Comparison of ENCODE assay signal across 8 cellular contexts in genomic region chr11:111937461-111937769, GRCh38. TPM values are rescaled to one million over a fixed set of nuclear protein-coding genes. Genes with fewer than 3 reads are reported as not detected.
DNase-seq lines count a peak whose midpoint lies in the region; ATAC-seq and TF ChIP-seq lines count a peak whose summit lies in the region.

No MANE protein-coding gene starts in this region.

- H3K4me3 ChIP-seq in AG04449 (ENCODE audit: low read depth, low read length) (peak overlapping the region; percentile 69), Karpas-422 (ENCODE audit: low read length) (peak overlapping the region; percentile 73), coronary artery (peak overlapping the region; percentile 85)

- DNase-seq in AG04449 (ENCODE audit: low read depth, low spot score) (no peak), Karpas-422 (no peak), coronary artery (ENCODE audit: low spot score) (no peak), naive B cell (no peak), NCI-H345 treated with DMSO at 0.1 percent for 48 hours (lab: John Stamatoyannopoulos, UW; ENCODE audit: unreplicated experiment) (no peak), glomerular visceral epithelial cell (ENCODE audit: extremely low spot score) (no peak)
- DNase-seq in stimulated activated CD4-positive, alpha-beta T cell treated with anti-CD3 and anti-CD28 coated beads, Interleukin-4, amount 100 ng/mL, for 4 hours = no peak

- H3K27ac ChIP-seq in Karpas-422 (ENCODE audit: low read length) (no peak overlapping the region), coronary artery (peak overlapping the region; percentile 75 to 80)

- H4K20me1 ChIP-seq in Karpas-422 (ENCODE audit: insufficient read depth, low read depth, low read length) = no peaks in the 10 kb centered on the region

- peaks cover 0 to 23% (median 15%) of the 10 kb centered on the region in 3 donors for H3K27me3 Mint-ChIP-seq in naive B cell

- peaks cover 35% of the 10 kb centered on the region for H3K4me1 ChIP-seq in Karpas-422 (ENCODE audit: low read length)

- peak overlapping the region; percentile 96 for H2AFZ ChIP-seq in Karpas-422 (ENCODE audit: low read length)

- H3K9ac ChIP-seq in Karpas-422 (ENCODE audit: low read length) = peak overlapping the region; percentile 72

- POLR2A ChIA-PET in AG04449 (lab: Yijun Ruan, JAX) = interaction anchor here (1.3 to 1.8 kb wide), 2 partner anchors 11 to 23 kb away, joined by 4 to 9 read pairs; no protein-coding TSS in a partner anchor

- peaks cover 24 to 31% (median 30%) of the 10 kb centered on the region in 3 donors for H3K4me1 Mint-ChIP-seq in naive B cell

- ATAC-seq in naive B cell (ENCODE audit: low read depth in 2 of 2) (no peak), HG03095 (IDR thresholded peaks at IDR 0.05; ENCODE audit: unreplicated experiment) (no peak)

- no peak overlapping the region for H3K27ac Mint-ChIP-seq in naive B cell

- H3K79me2 ChIP-seq in Karpas-422 (ENCODE audit: low read length) = no peaks in the 10 kb centered on the region

- no peaks in the 10 kb centered on the region for H3K36me3 Mint-ChIP-seq in naive B cell

- H3K27me3 ChIP-seq in Karpas-422 (ENCODE audit: low read length) = no peaks in the 10 kb centered on the region

- H3K9me3 ChIP-seq in Karpas-422 (ENCODE audit: low read length) = no peaks in the 10 kb centered on the region

- peak overlapping the region; percentile 80 for H3K4me2 ChIP-seq in Karpas-422 (ENCODE audit: low read depth, low read length, poor library complexity, severe bottlenecking)

- CTCF ChIA-PET in AG04449 (lab: Yijun Ruan, JAX) = interaction anchor here (0.8 to 11.0 kb wide), 9 partner anchors 8 to 144 kb away, joined by 3 to 110 read pairs (median 6); no protein-coding TSS in a partner anchor

- no peaks in the 10 kb centered on the region for H3K36me3 ChIP-seq in Karpas-422 (ENCODE audit: insufficient read depth, low read length)

- peak overlapping the region; percentile 68 to 89 (median 77) for H3K4me3 Mint-ChIP-seq in naive B cell

- no peaks in the 10 kb centered on the region for H3K9me2 ChIP-seq in Karpas-422 (replicated peaks; ENCODE audit: insufficient read depth, low read length)

- no peaks in the 10 kb centered on the region for H3K9me3 Mint-ChIP-seq in naive B cell

- TF ChIP-seq CTCF in AG04449 (IDR thresholded peaks at IDR 0.05; ENCODE audit: insufficient read depth, low read length, missing control alignments) (no peak), coronary artery (IDR thresholded peaks at IDR 0.05) (no peak)

RNA-seq across cellular contexts. Expression of gene DIXDC1, which starts 0.3 kb away (rescaled TPM):
- total RNA-seq in Karpas-422 (2014; rRNA removed; shearing (Covaris generic); ENCODE audit: low replicate concordance) = 2.0 and 2.8 TPM in 2 replicates
- polyA plus RNA-seq in naive B cell (ENCODE audit: low read depth in 6 of 6) = under 1 TPM in 3 of 6 donors, not detected in 3; 0.11 to 0.43 (median 0.13) TPM

RNA-seq across cellular contexts. Expression of gene C11orf52, which starts 18.7 kb away (rescaled TPM):
- total RNA-seq in Karpas-422 (2014; rRNA removed; shearing (Covaris generic); ENCODE audit: low replicate concordance) = not detected in 2 replicates
- polyA plus RNA-seq in naive B cell (ENCODE audit: low read depth in 6 of 6) = not detected

RNA-seq across cellular contexts. Expression of gene HSPB2, which starts 24.9 kb away (rescaled TPM):
- total RNA-seq in Karpas-422 (2014; rRNA removed; shearing (Covaris generic); ENCODE audit: low replicate concordance) = not detected in 2 replicates
- not detected for polyA plus RNA-seq in naive B cell (ENCODE audit: low read depth in 6 of 6)

RNA-seq across cellular contexts. Expression of gene CRYAB, which starts 25.8 kb away (rescaled TPM):
- total RNA-seq in Karpas-422 (2014; rRNA removed; shearing (Covaris generic); ENCODE audit: low replicate concordance) = not detected in 2 replicates
- not detected for polyA plus RNA-seq in naive B cell (ENCODE audit: low read depth in 6 of 6)

RNA-seq across cellular contexts. Expression of gene CFAP68, which starts 58.1 kb away (rescaled TPM):
- 31.5 and 40.7 TPM in 2 replicates for total RNA-seq in Karpas-422 (2014; rRNA removed; shearing (Covaris generic); ENCODE audit: low replicate concordance)
- polyA plus RNA-seq in naive B cell (ENCODE audit: low read depth in 6 of 6) = 10 to 100 TPM; 14.3 to 28.3 (median 18.5) TPM
